ENCODE assay signal across 8 cellular contexts in the genomic region with DNA sequence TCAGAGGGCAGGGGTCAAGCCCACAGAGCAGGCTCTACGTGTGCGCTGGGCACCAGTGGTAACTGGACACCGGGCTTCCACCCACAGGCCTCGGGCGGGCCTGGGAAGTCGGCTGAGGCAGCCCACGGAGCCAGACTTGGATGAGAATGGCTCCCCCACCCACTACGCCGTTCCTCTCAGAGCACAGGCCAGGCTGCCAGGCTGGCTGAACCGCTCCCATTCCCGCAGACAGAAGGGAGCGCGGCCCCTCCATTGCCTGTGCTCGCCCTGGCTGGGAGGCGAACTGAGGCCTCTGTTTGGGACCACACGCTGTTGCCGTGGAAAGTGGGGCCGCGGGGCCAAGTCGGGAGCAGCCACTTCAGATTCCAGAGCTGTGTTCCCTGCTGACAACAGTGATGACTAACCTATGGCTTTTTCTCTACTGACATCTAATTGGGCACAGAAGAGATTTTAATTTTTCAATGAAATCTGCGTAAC.
DNase-seq lines count a peak whose midpoint lies in the region; ATAC-seq and TF ChIP-seq lines count a peak whose summit lies in the region.

No MANE protein-coding gene starts in this region.

- peaks cover 27% of the 10 kb centered on the region for H3K4me1 Mint-ChIP-seq in T-helper 17 cell

- H3K4me1 ChIP-seq in mucosa of stomach (ENCODE audit: control insufficient read depth, insufficient read depth, low read length): peaks cover 57% of the 10 kb centered on the region
- peaks cover 58% of the 10 kb centered on the region for H3K4me1 ChIP-seq in testis

- TF ChIP-seq CTCF in testis (IDR thresholded peaks at IDR 0.05): no peak

- H3K36me3 ChIP-seq in mucosa of stomach (ENCODE audit: control insufficient read depth, insufficient read depth, low read length) (peaks cover 55% of the 10 kb centered on the region), testis (ENCODE audit: low read depth, missing control alignments) (no peaks in the 10 kb centered on the region)

- intact Hi-C loops in testis (cut with DNase I; ENCODE audit: low total_unique reads): loop anchor here (10.0 kb wide), 1 partner anchor 61 kb away; the partner anchor contains the start of gene MYH9

- no peak overlapping the region for H3K4me3 Mint-ChIP-seq in T-helper 17 cell

- H3K4me3 ChIP-seq in mucosa of stomach (ENCODE audit: low read length) (no peak overlapping the region), testis (no peak overlapping the region)

- DNase-seq in T-helper 17 cell (no peak), epithelial cell of prostate (ENCODE audit: low read depth, low spot score) (no peak), testis (peak; percentile 64), NCI-H1930 (lab: John Stamatoyannopoulos, UW) (no peak), NCI-H1417 treated with DMSO at 0.1 percent for 48 hours (lab: John Stamatoyannopoulos, UW) (no peak)

- ATAC-seq in T-helper 17 cell (no peak), GM21447 (IDR thresholded peaks at IDR 0.05; ENCODE audit: unreplicated experiment) (no peak), HG02763 (IDR thresholded peaks at IDR 0.05; ENCODE audit: unreplicated experiment) (no peak)

- H3K27me3 Mint-ChIP-seq in T-helper 17 cell: no peaks in the 10 kb centered on the region

- H3K27ac ChIP-seq in epithelial cell of prostate: peak overlapping the region; percentile 99
- peak overlapping the region; percentile 86 to 92 for H3K27ac ChIP-seq in testis

- 44 to 57% methylated on average over 12 to 21 of the region's 21 CpGs for WGBS in testis, 2 donors

- TF ChIP-seq POLR2A in testis (IDR thresholded peaks at IDR 0.05): no peak

- no peaks in the 10 kb centered on the region for H3K27me3 ChIP-seq in mucosa of stomach (ENCODE audit: control insufficient read depth, insufficient read depth, low read length)
- H3K27me3 ChIP-seq in testis: no peaks in the 10 kb centered on the region

- no peaks in the 10 kb centered on the region for H3K9me3 ChIP-seq in T-helper 17 cell (ENCODE audit: control insufficient read depth, low read length, poor library complexity, severe bottlenecking)
- H3K9me3 ChIP-seq in mucosa of stomach (ENCODE audit: control insufficient read depth, low read length): no peaks in the 10 kb centered on the region
- no peaks in the 10 kb centered on the region for H3K9me3 ChIP-seq in testis

- peak overlapping the region; percentile 53 for H3K9ac ChIP-seq in mucosa of stomach (ENCODE audit: low read length)

- peak overlapping the region; percentile 53 for H3K27ac Mint-ChIP-seq in T-helper 17 cell

- peaks cover 5% of the 10 kb centered on the region for H3K36me3 Mint-ChIP-seq in T-helper 17 cell (ENCODE audit: low read depth)
